ENCODE assay signal across 8 cellular contexts in genomic region chr17:3888343-3889171, GRCh38. TPM values are rescaled to one million over a fixed set of nuclear protein-coding genes. Genes with fewer than 3 reads are reported as not detected.
DNase-seq lines count a peak whose midpoint lies in the region; ATAC-seq and TF ChIP-seq lines count a peak whose summit lies in the region.

No MANE protein-coding gene starts in this region.

- H3K4me1 ChIP-seq in adrenal gland (replicated peaks in 1 of 2) (peaks cover 58 to 66% of the 10 kb centered on the region in 2 donors), hepatocyte (ENCODE audit: insufficient read depth) (peaks cover 29% of the 10 kb centered on the region), smooth muscle cell (ENCODE audit: low read depth) (peaks cover 31% of the 10 kb centered on the region)

- H3K4me1 Mint-ChIP-seq in activated CD4-positive, alpha-beta memory T cell treated with anti-CD3 and anti-CD28 coated beads, Interleukin-2, amount 10 ng/mL, durations not matched to agents 7 days and 5 days, result peaks cover 34% of the 10 kb centered on the region

- no peak overlapping the region for H3K27ac Mint-ChIP-seq in activated CD4-positive, alpha-beta memory T cell treated with anti-CD3 and anti-CD28 coated beads, Interleukin-2, amount 10 ng/mL, durations not matched to agents 7 days and 5 days

- WGBS in adrenal gland, 4 donors, result 76 to 86% (median 77%) methylated on average over 41 to 50 of the region's 50 CpGs
- 63% methylated on average over 42 of the region's 50 CpGs for WGBS in hepatocyte (ENCODE audit: low lambda C conversion rate, missing lambda C conversion rate)
- 27% methylated on average over 36 of the region's 50 CpGs for WGBS in smooth muscle cell (ENCODE audit: low lambda C conversion rate)

- no peaks in the 10 kb centered on the region for H3K27me3 ChIP-seq in adrenal gland
- no peaks in the 10 kb centered on the region for H3K27me3 ChIP-seq in hepatocyte
- H3K27me3 ChIP-seq in smooth muscle cell (ENCODE audit: low read depth), result no peaks in the 10 kb centered on the region

- peak overlapping the region in 4 of 5 donors; percentile 21 to 91 (median 91) for H3K27ac ChIP-seq in adrenal gland
- peak overlapping the region; percentile 90 for H3K27ac ChIP-seq in hepatocyte
- peak overlapping the region; percentile 99 for H3K27ac ChIP-seq in smooth muscle cell (ENCODE audit: low read depth)

- intact Hi-C loops in adrenal gland (cut with DNase I), result no loop called here

- no peaks in the 10 kb centered on the region for H3K9me3 Mint-ChIP-seq in activated CD4-positive, alpha-beta memory T cell treated with anti-CD3 and anti-CD28 coated beads, Interleukin-2, amount 10 ng/mL, durations not matched to agents 7 days and 5 days

- peak overlapping the region; percentile 92 for H3K9ac ChIP-seq in smooth muscle cell (ENCODE audit: low read depth)

- no peak overlapping the region for H3K4me2 ChIP-seq in hepatocyte
- H3K4me2 ChIP-seq in smooth muscle cell, result peak overlapping the region; percentile 74

- H3K27me3 Mint-ChIP-seq in activated CD4-positive, alpha-beta memory T cell treated with anti-CD3 and anti-CD28 coated beads, Interleukin-2, amount 10 ng/mL, durations not matched to agents 7 days and 5 days, result peaks cover 8% of the 10 kb centered on the region

- H3K36me3 Mint-ChIP-seq in activated CD4-positive, alpha-beta memory T cell treated with anti-CD3 and anti-CD28 coated beads, Interleukin-2, amount 10 ng/mL, durations not matched to agents 7 days and 5 days (ENCODE audit: low read depth), result no peaks in the 10 kb centered on the region

- H2AFZ ChIP-seq in hepatocyte, result no peak overlapping the region
- no peak overlapping the region for H2AFZ ChIP-seq in smooth muscle cell (ENCODE audit: low read depth)

- peaks cover 0 to 18% of the 10 kb centered on the region in 2 donors for H3K36me3 ChIP-seq in adrenal gland (replicated peaks in 1 of 2)
- no peaks in the 10 kb centered on the region for H3K36me3 ChIP-seq in hepatocyte (replicated peaks; ENCODE audit: insufficient read depth, low read depth)
- no peaks in the 10 kb centered on the region for H3K36me3 ChIP-seq in smooth muscle cell (ENCODE audit: low read depth)

- no peak overlapping the region for H3K4me3 Mint-ChIP-seq in activated CD4-positive, alpha-beta memory T cell treated with anti-CD3 and anti-CD28 coated beads, Interleukin-2, amount 10 ng/mL, durations not matched to agents 7 days and 5 days

- CTCF ChIA-PET in activated CD4-positive, alpha-beta memory T cell treated with anti-CD3 and anti-CD28 coated beads, Interleukin-2, amount 10 ng/mL, durations not matched to agents 7 days and 5 days (lab: Charles Lee), result interaction anchor here (0.7 kb wide), 1 partner anchor 105 kb away, joined by 5 read pairs; no protein-coding TSS in a partner anchor

- no peak for TF ChIP-seq CTCF in adrenal gland (IDR thresholded peaks at IDR 0.05)
- TF ChIP-seq CTCF in hepatocyte (IDR thresholded peaks at IDR 0.05; ENCODE audit: poor library complexity), result no peak
- no peak for TF ChIP-seq CTCF in smooth muscle cell (IDR thresholded peaks at IDR 0.05; ENCODE audit: borderline replicate concordance, insufficient read depth, poor library complexity, severe bottlenecking)

- H4K20me1 ChIP-seq in hepatocyte (ENCODE audit: insufficient read depth, poor library complexity, severe bottlenecking), result no peaks in the 10 kb centered on the region
- peaks cover 7% of the 10 kb centered on the region for H4K20me1 ChIP-seq in smooth muscle cell (ENCODE audit: low read depth)

- POLR2A ChIA-PET in activated CD4-positive, alpha-beta memory T cell treated with anti-CD3 and anti-CD28 coated beads, Interleukin-2, amount 10 ng/mL, durations not matched to agents 7 days and 5 days (lab: Charles Lee), result interaction anchor here (1.5 kb wide), 1 partner anchor 11 kb away, joined by 3 read pairs; no protein-coding TSS in a partner anchor

- DNase-seq in A172 (ENCODE audit: low spot score) (peak; percentile 92), HT1080 (ENCODE audit: low read depth) (peak; percentile 85), adrenal gland (peak; percentile 38 to 94 (median 61)), hepatocyte (ENCODE audit: low spot score) (peak; percentile 72), smooth muscle cell (lab: John Stamatoyannopoulos, UW; ENCODE audit: unreplicated experiment) (peak; percentile 70), SIG-M5 (lab: John Stamatoyannopoulos, UW) (no peak)
- DNase-seq in activated CD4-positive, alpha-beta memory T cell treated with anti-CD3 and anti-CD28 coated beads, Interleukin-2, amount 10 ng/mL, durations not matched to agents 7 days and 5 days, result no peak

- peaks cover 20% of the 10 kb centered on the region for H3F3A ChIP-seq in smooth muscle cell (ENCODE audit: low read depth)

- TF ChIP-seq POLR2A in adrenal gland (IDR thresholded peaks at IDR 0.05), result peak in 1 of 2 donors; percentile 12

- H3K9me2 ChIP-seq in hepatocyte (replicated peaks; ENCODE audit: insufficient read depth), result no peaks in the 10 kb centered on the region

- H3K9me3 ChIP-seq in adrenal gland (replicated peaks in 1 of 3) (no peaks in the 10 kb centered on the region), hepatocyte (ENCODE audit: low read depth) (no peaks in the 10 kb centered on the region), smooth muscle cell (replicated peaks; ENCODE audit: low read depth) (no peaks in the 10 kb centered on the region)

- no peak for ATAC-seq in GM21576 (IDR thresholded peaks at IDR 0.05; ENCODE audit: unreplicated experiment)

- peaks cover 4% of the 10 kb centered on the region for H3K79me2 ChIP-seq in hepatocyte
- H3K79me2 ChIP-seq in smooth muscle cell (ENCODE audit: low read depth), result peaks cover 8% of the 10 kb centered on the region

- H3K4me3 ChIP-seq in adrenal gland (no peak overlapping the region), hepatocyte (no peak overlapping the region), smooth muscle cell (no peak overlapping the region)

RNA-seq across cellular contexts. Expression of gene CAMKK1, which starts 4.3 kb away (rescaled TPM):
- total RNA-seq in A172 (2014; rRNA removed; shearing (Covaris generic)), result 11.2 and 12.9 TPM in 2 replicates
- 9.2 and 11.8 TPM in 2 replicates for total RNA-seq in HT1080 (2014; rRNA removed; shearing (Covaris generic))
- 8.0 and 8.2 TPM in 2 replicates for polyA plus RNA-seq in HT1080 (2015; cell fraction: cytosol; rRNA removed)
- 22.4 and 23.6 TPM in 2 replicates for polyA plus RNA-seq in HT1080 (2015; cell fraction: nucleus; rRNA removed)
- 10 to 100 TPM in 6 of 8 donors, 1 to 10 TPM in 2; 6.0 to 17.9 (median 10.8) TPM for total RNA-seq in adrenal gland
- polyA plus RNA-seq in adrenal gland, result 10 to 100 TPM in 2 of 3 donors, 1 to 10 TPM in 1; 6.9 to 28.2 (median 10.6) TPM
- 2.6 and 5.1 TPM in 2 replicates for total RNA-seq in hepatocyte
- 4.4 and 5.7 TPM in 2 replicates for polyA plus RNA-seq in hepatocyte
- total RNA-seq in smooth muscle cell, result 6.3 and 8.8 TPM in 2 replicates
- 7.7 and 8.1 TPM in 2 replicates for polyA plus RNA-seq in smooth muscle cell
- total RNA-seq in activated CD4-positive, alpha-beta memory T cell treated with anti-CD3 and anti-CD28 coated beads, Interleukin-2, amount 10 ng/mL, durations not matched to agents 7 days and 5 days, result 1 to 10 TPM; 1.4 to 1.8 TPM

RNA-seq across cellular contexts. Expression of gene P2RX1, which starts 27.7 kb away (rescaled TPM):
- 0.67 and 1.2 TPM in 2 replicates for total RNA-seq in A172 (2014; rRNA removed; shearing (Covaris generic))
- total RNA-seq in HT1080 (2014; rRNA removed; shearing (Covaris generic)), result not detected in 2 replicates
- not detected in 2 replicates for polyA plus RNA-seq in HT1080 (2015; cell fraction: cytosol; rRNA removed)
- 0.04 TPM in 1 of 2 replicates, not detected in the other for polyA plus RNA-seq in HT1080 (2015; cell fraction: nucleus; rRNA removed)
- total RNA-seq in adrenal gland, result 1 to 10 TPM in 4 of 8 donors, under 1 TPM in 4; 0.42 to 2.1 (median 0.92) TPM
- 1 to 10 TPM in 2 of 3 donors, under 1 TPM in 1; 0.59 to 8.6 (median 3.3) TPM for polyA plus RNA-seq in adrenal gland
- total RNA-seq in hepatocyte, result 0.20 and 0.50 TPM in 2 replicates
- polyA plus RNA-seq in hepatocyte, result 1.8 and 2.3 TPM in 2 replicates
- total RNA-seq in smooth muscle cell, result 1.3 and 2.4 TPM in 2 replicates
- 0.47 and 3.2 TPM in 2 replicates for polyA plus RNA-seq in smooth muscle cell
- total RNA-seq in activated CD4-positive, alpha-beta memory T cell treated with anti-CD3 and anti-CD28 coated beads, Interleukin-2, amount 10 ng/mL, durations not matched to agents 7 days and 5 days, result under 1 TPM; 0.45 to 0.65 TPM

RNA-seq across cellular contexts. Expression of gene NCBP3, which starts 42.5 kb away (rescaled TPM):
- 22.1 and 28.1 TPM in 2 replicates for total RNA-seq in A172 (2014; rRNA removed; shearing (Covaris generic))
- total RNA-seq in HT1080 (2014; rRNA removed; shearing (Covaris generic)), result 20.5 and 23.6 TPM in 2 replicates
- polyA plus RNA-seq in HT1080 (2015; cell fraction: cytosol; rRNA removed), result 12.3 and 13.6 TPM in 2 replicates
- polyA plus RNA-seq in HT1080 (2015; cell fraction: nucleus; rRNA removed), result 73.5 and 81.9 TPM in 2 replicates
- total RNA-seq in adrenal gland (10 to 100 TPM; 11.0 to 30.3 (median 21.5) TPM), hepatocyte (20.8 and 31.8 TPM in 2 replicates), smooth muscle cell (28.3 and 30.0 TPM in 2 replicates)
- polyA plus RNA-seq in adrenal gland (10 to 100 TPM; 21.9 to 36.6 (median 22.8) TPM), hepatocyte (20.6 and 28.9 TPM in 2 replicates), smooth muscle cell (30.7 and 32.4 TPM in 2 replicates)
- total RNA-seq in activated CD4-positive, alpha-beta memory T cell treated with anti-CD3 and anti-CD28 coated beads, Interleukin-2, amount 10 ng/mL, durations not matched to agents 7 days and 5 days, result 10 to 100 TPM; 42.8 to 43.9 TPM

Comparison
In these comparisons a context has a peak if more than half of its experiments do, and no peak if none do; other contexts are left out.
1. DNase-seq: peak in A172 (single experiment), HT1080 (single experiment), adrenal gland (7 of 7), hepatocyte (single experiment) and smooth muscle cell (single experiment); none in SIG-M5 (single experiment) and activated CD4-positive, alpha-beta memory T cell treated with anti-CD3 and anti-CD28 coated beads, Interleukin-2, amount 10 ng/mL, durations not matched to agents 7 days and 5 days (single experiment).
2. Peak in every context shown above with its lines, with median percentiles within 50 percentile points of each other: H3K27ac ChIP-seq.